ENCODE assay signal across 28 cellular contexts in genomic region chr3:98099848-98100247, GRCh38. TPM values are rescaled to one million over a fixed set of nuclear protein-coding genes. Genes with fewer than 3 reads are reported as not detected.
"Had no signal": no experiment of that assay in that cellular context is flagged by ENCODE, and none has a peak within 500 bp of the region (broad histone marks: within the 10 kb centered on the region; RNA-seq: fewer than 3 reads in every experiment).

No MANE protein-coding gene starts in this region.

- H3K27me3 ChIP-seq: heart left ventricle, neural progenitor cell, ovary, right atrium auricular region, stomach, transverse colon had no signal

- H3K27ac ChIP-seq: heart left ventricle, neural progenitor cell, ovary, right atrium auricular region, stomach, thoracic aorta, transverse colon had no signal

- DNase-seq: effector CD8-positive, alpha-beta T cell; heart left ventricle; hippocampal formation; left colon; left ventricle myocardium superior; mesenchymal stem cell; midbrain; nucleus accumbens; ovary; small intestine; stimulated activated CD4-positive, alpha-beta T cell treated with anti-CD3 and anti-CD28 coated beads, Interleukin-12 subunit alpha, Interleukin-12 subunit beta, amount 100 ng/mL, for 4 hours; stimulated activated naive CD4-positive, alpha-beta T cell; stomach; substantia nigra; transverse colon had no signal

- H3K4me3 ChIP-seq: heart left ventricle, lung, neural progenitor cell, ovary, right atrium auricular region, stomach, thoracic aorta, transverse colon had no signal

RNA-seq across cellular contexts. Expression of gene OR5AC2, which starts 12.9 kb away (rescaled TPM):
- total RNA-seq: dermis microvascular lymphatic vessel endothelial cell; esophagus mucosa; fibroblast of lung; frontal cortex; glomerular endothelial cell; heart left ventricle; kidney epithelial cell; left colon; left ventricle myocardium superior; lung; natural killer cell treated with Interleukin-12 subunit alpha and Interleukin-12 subunit beta and Interleukin-15 and Interleukin-18, amount 100 ng/mL, for 72 hours; ovary; posterior vena cava; right atrium auricular region; stomach; thoracic aorta; transverse colon; ureter had no signal

RNA-seq across cellular contexts. Expression of gene OR5H1, which starts 30.7 kb away (rescaled TPM):
- total RNA-seq: dermis microvascular lymphatic vessel endothelial cell; esophagus mucosa; fibroblast of lung; frontal cortex; glomerular endothelial cell; heart left ventricle; kidney epithelial cell; left colon; left ventricle myocardium superior; lung; natural killer cell treated with Interleukin-12 subunit alpha and Interleukin-12 subunit beta and Interleukin-15 and Interleukin-18, amount 100 ng/mL, for 72 hours; ovary; posterior vena cava; right atrium auricular region; stomach; thoracic aorta; transverse colon had no signal

RNA-seq across cellular contexts. Expression of gene OR5H14, which starts 47.4 kb away (rescaled TPM):
- total RNA-seq: dermis microvascular lymphatic vessel endothelial cell, esophagus mucosa, fibroblast of lung, frontal cortex, glomerular endothelial cell, heart left ventricle, kidney epithelial cell, left colon, left ventricle myocardium superior, lung, ovary, posterior vena cava, right atrium auricular region, stomach, thoracic aorta, transverse colon, ureter had no signal
